ENCODE assay signal across 1 cellular context in the genomic region with DNA sequence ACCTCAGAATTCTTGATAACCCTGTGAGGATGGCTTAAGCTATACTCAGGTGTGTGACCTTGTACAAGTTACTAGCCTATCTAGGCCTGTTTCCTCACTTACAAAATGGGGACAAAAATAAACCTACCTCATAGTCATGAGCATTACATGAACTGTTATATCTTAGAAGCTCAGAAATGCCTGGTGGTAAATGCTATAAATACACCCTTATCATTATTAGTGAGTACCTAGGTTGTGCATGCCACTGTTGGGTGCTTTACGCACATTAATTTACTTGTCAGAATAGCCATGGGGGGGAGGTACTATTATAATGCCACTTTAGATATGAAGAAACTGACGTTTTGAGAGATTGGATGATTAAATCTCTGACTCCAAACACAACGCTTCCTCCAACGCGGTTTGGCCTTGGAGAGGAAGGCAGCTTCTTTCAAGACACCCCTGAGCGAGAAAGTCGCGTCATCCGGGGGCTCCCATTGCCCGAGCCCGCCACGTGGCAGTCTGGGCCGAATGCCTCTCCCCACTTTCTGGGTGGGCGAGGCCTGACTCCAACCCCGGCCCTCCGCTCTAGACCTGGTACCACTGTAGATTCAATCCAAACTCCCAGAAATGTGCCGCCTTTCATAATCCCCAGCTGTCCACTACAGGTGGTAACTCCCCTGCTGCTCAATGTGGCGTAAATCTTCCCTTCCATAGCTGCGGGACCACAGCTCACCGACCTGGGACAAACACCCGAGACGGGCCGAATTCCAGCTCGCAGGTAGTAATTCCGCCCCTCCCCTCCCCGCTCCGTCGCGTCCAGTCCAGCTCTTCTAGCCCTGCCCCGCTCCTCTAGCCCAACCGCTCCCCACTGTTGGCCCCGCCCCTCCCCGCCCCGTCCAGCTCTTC.
TF ChIP-seq lines count a peak whose summit lies in the region.

No MANE protein-coding gene starts in this region.

TF ChIP-seq in K562, 482 proteins besides CTCF, POLR2A, EP300 and RAD21 (continued from another document and continues in another):
- TF ChIP-seq, protein P1, sequence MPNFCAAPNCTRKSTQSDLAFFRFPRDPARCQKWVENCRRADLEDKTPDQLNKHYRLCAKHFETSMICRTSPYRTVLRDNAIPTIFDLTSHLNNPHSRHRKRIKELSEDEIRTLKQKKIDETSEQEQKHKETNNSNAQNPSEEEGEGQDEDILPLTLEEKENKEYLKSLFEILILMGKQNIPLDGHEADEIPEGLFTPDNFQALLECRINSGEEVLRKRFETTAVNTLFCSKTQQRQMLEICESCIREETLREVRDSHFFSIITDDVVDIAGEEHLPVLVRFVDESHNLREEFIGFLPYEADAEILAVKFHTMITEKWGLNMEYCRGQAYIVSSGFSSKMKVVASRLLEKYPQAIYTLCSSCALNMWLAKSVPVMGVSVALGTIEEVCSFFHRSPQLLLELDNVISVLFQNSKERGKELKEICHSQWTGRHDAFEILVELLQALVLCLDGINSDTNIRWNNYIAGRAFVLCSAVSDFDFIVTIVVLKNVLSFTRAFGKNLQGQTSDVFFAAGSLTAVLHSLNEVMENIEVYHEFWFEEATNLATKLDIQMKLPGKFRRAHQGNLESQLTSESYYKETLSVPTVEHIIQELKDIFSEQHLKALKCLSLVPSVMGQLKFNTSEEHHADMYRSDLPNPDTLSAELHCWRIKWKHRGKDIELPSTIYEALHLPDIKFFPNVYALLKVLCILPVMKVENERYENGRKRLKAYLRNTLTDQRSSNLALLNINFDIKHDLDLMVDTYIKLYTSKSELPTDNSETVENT (CRISPR knock-in tag; IDR thresholded peaks at IDR 0.05) = peak; percentile 50; the same call in 1 of the 2 replicates
- TF ChIP-seq POLR2B (IDR thresholded peaks at IDR 0.05; ENCODE audit: low read depth, partially characterized antibody) = peak; percentile 67
- 0 out of 2 replicates have a peak, but pooled peaks have one; percentile 14 for TF ChIP-seq THRB (CRISPR knock-in tag; conservative IDR thresholded peaks at IDR 0.05)
- TF ChIP-seq DACH1 (IDR thresholded peaks at IDR 0.05; ENCODE audit: partially characterized antibody) = no peak
- TF ChIP-seq DIDO1 (tag; IDR thresholded peaks at IDR 0.05; ENCODE audit: low read depth) = 0 out of 2 replicates have a peak, but pooled peaks have one; percentile 24
- no peak for TF ChIP-seq DDX20 (tag; IDR thresholded peaks at IDR 0.05; ENCODE audit: low read depth)
- peak; percentile 69 for TF ChIP-seq TRIM28 (IDR thresholded peaks at IDR 0.05)
- TF ChIP-seq E2F6 (IDR thresholded peaks at IDR 0.05; ENCODE audit: borderline replicate concordance in 1 of 2, extremely low read depth in 1 of 2, insufficient read depth in 1 of 2, insufficient read length in 1 of 2, low read depth in 1 of 2, low read length in 1 of 2, poor library complexity in 1 of 2, severe bottlenecking in 1 of 2) = peak; percentile 57 to 68
- peak; percentile 84 for TF ChIP-seq ELF4 (CRISPR knock-in tag; IDR thresholded peaks at IDR 0.05)
- TF ChIP-seq KDM5B (IDR thresholded peaks at IDR 0.05; ENCODE audit: insufficient replicate concordance, low read depth, low read length) = peak; percentile 68
- no peak for TF ChIP-seq RERE (CRISPR knock-in tag; IDR thresholded peaks at IDR 0.05; ENCODE audit: borderline replicate concordance)
- TF ChIP-seq, protein P2, sequence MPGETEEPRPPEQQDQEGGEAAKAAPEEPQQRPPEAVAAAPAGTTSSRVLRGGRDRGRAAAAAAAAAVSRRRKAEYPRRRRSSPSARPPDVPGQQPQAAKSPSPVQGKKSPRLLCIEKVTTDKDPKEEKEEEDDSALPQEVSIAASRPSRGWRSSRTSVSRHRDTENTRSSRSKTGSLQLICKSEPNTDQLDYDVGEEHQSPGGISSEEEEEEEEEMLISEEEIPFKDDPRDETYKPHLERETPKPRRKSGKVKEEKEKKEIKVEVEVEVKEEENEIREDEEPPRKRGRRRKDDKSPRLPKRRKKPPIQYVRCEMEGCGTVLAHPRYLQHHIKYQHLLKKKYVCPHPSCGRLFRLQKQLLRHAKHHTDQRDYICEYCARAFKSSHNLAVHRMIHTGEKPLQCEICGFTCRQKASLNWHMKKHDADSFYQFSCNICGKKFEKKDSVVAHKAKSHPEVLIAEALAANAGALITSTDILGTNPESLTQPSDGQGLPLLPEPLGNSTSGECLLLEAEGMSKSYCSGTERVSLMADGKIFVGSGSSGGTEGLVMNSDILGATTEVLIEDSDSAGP (CRISPR knock-in tag; IDR thresholded peaks at IDR 0.05) = 0 out of 2 replicates have a peak, but pooled peaks have one; percentile 29
- 0 out of 2 replicates have a peak, but pooled peaks have one; percentile 22 for TF ChIP-seq MED1 (CRISPR knock-in tag; IDR thresholded peaks at IDR 0.05; ENCODE audit: borderline replicate concordance)
- TF ChIP-seq ID3 (CRISPR knock-in tag; IDR thresholded peaks at IDR 0.05) = no peak
- TF ChIP-seq ID3 (tag; IDR thresholded peaks at IDR 0.05) = peak; percentile 52; the same call in 1 of the 2 replicates
- TF ChIP-seq CTBP1 (IDR thresholded peaks at IDR 0.05; ENCODE audit: borderline replicate concordance) = peak; percentile 48
- no peak for TF ChIP-seq SETDB1 (IDR thresholded peaks at IDR 0.05; ENCODE audit: low read length)
- no peak for TF ChIP-seq HOXB6 (CRISPR knock-in tag; IDR thresholded peaks at IDR 0.05; ENCODE audit: borderline replicate concordance)
- TF ChIP-seq RBM39 (optimal IDR thresholded peaks at IDR 0.05; ENCODE audit: low read depth, low read length) = no peak
- TF ChIP-seq ZNF124 (CRISPR knock-in tag; IDR thresholded peaks at IDR 0.05) = no peak
- no peak for TF ChIP-seq PPARD (CRISPR knock-in tag; IDR thresholded peaks at IDR 0.05)
- TF ChIP-seq ZC3H4 (CRISPR knock-in tag; IDR thresholded peaks at IDR 0.05; ENCODE audit: borderline replicate concordance) = no peak
- TF ChIP-seq SUPT5H (IDR thresholded peaks at IDR 0.05) = peak; percentile 22
- 0 out of 2 replicates have a peak, but pooled peaks have one; percentile 39 for TF ChIP-seq DMBX1 (CRISPR knock-in tag; IDR thresholded peaks at IDR 0.05; ENCODE audit: borderline replicate concordance)
- TF ChIP-seq JUND (IDR thresholded peaks at IDR 0.05; ENCODE audit: borderline replicate concordance, low read depth, low read length) = no peak; the same call in 1 of the 2 replicates
- TF ChIP-seq JUND (tag; IDR thresholded peaks at IDR 0.05; ENCODE audit: borderline replicate concordance, low read depth, low read length) = peak; percentile 59; the same call in 1 of the 3 replicates
- no peak for TF ChIP-seq ZNF12 (CRISPR knock-in tag; IDR thresholded peaks at IDR 0.05)
- TF ChIP-seq HDAC1 (IDR thresholded peaks at IDR 0.05) = peak in 1 of 2 experiments; percentile 60; a peak in 2 of 4 replicates
- TF ChIP-seq FOXA3 (CRISPR knock-in tag; conservative IDR thresholded peaks at IDR 0.05 in 1 of 2, IDR thresholded peaks at IDR 0.05 in 1 of 2) = peak in 1 of 2 experiments; percentile 42; a peak in 1 of 4 replicates
- no peak for TF ChIP-seq ZHX1 (conservative IDR thresholded peaks at IDR 0.05; ENCODE audit: low read length)
- no peak for TF ChIP-seq HNRNPLL (IDR thresholded peaks at IDR 0.05; ENCODE audit: low read depth, low read length, poor library complexity, severe bottlenecking)
